24 cellular contexts compared by ENCODE assay signal in the genomic region with DNA sequence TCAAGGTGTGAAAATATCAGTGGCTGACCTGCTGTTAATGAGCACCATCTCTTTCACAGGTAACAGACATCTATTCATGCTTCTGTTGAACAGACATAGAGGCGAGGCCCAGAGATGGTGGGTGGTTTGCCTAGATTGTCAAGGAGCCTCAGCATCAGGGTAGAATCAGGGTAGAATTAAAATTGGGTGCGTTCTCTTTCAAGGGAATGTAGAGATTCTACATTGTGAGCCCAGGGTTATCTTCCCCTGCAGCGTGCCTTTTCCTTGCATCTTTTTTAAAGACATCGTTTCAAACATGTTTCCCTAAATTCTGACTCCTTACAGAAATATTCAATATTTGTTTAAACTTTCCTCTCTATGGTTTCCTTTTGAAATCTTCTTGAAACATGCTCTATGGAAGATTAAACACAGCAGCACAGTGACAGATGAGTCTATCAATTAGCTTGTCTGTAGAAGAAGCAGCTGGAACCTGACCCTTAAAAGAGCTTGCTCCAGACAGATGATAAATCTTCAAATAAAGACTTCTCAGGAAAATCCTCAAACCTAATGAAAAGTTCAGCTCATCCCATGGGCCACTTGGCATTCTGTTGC.
DNase-seq lines count a peak whose midpoint lies in the region; ATAC-seq and TF ChIP-seq lines count a peak whose summit lies in the region.
"Had no signal": no experiment of that assay in that cellular context is flagged by ENCODE, and none has a peak within 500 bp of the region (broad histone marks: within the 10 kb centered on the region; RNA-seq: fewer than 3 reads in every experiment).

No MANE protein-coding gene starts in this region.

- no peaks in the 10 kb centered on the region for H3K9me3 Mint-ChIP-seq in activated T-cell treated with anti-CD3 and anti-CD28 coated beads, Interleukin-2, amount 50 U/mL, for 72 hours
- no peaks in the 10 kb centered on the region for H3K9me3 Mint-ChIP-seq in dendritic cell treated with granulocyte-macrophage colony-stimulating factor and Interleukin-4, amounts not matched to agents 40 ng/mL and 50 ng/mL, for 4 days

- CTCF ChIA-PET in IMR-90 (lab: Yijun Ruan, JAX) = interaction anchor here (1.2 to 1.4 kb wide), 3 partner anchors 12 to 41 kb away, joined by 3 to 4 read pairs (median 3); no protein-coding TSS in a partner anchor

- H3K27me3 Mint-ChIP-seq in activated T-cell treated with anti-CD3 and anti-CD28 coated beads, Interleukin-2, amount 50 U/mL, for 72 hours (ENCODE audit: low read depth) = no peaks in the 10 kb centered on the region
- no peaks in the 10 kb centered on the region for H3K27me3 Mint-ChIP-seq in dendritic cell treated with granulocyte-macrophage colony-stimulating factor and Interleukin-4, amounts not matched to agents 40 ng/mL and 50 ng/mL, for 4 days

- no peaks in the 10 kb centered on the region for H3K79me2 ChIP-seq in trophoblast cell (ENCODE audit: control insufficient read depth, insufficient read depth, low read length, poor library complexity)

- H3K56ac ChIP-seq in IMR-90 (ENCODE audit: extremely low read depth, insufficient read depth, low read length) = peak overlapping the region; percentile 62; the same call in 1 of the 2 replicates

- peaks cover 81% of the 10 kb centered on the region for H3K4me1 Mint-ChIP-seq in activated T-cell treated with anti-CD3 and anti-CD28 coated beads, Interleukin-2, amount 50 U/mL, for 72 hours (ENCODE audit: low read depth)
- peaks cover 59% of the 10 kb centered on the region for H3K4me1 Mint-ChIP-seq in dendritic cell treated with granulocyte-macrophage colony-stimulating factor and Interleukin-4, amounts not matched to agents 40 ng/mL and 50 ng/mL, for 4 days (ENCODE audit: low read depth)

- TF ChIP-seq CTCF in IMR-90 (conservative IDR thresholded peaks at IDR 0.05; ENCODE audit: low read depth, low read length) (no peak), BE2C (IDR thresholded peaks at IDR 0.05; ENCODE audit: low read depth, low read length) (no peak)

- ATAC-seq in activated T-cell treated with anti-CD3 and anti-CD28 coated beads, Interleukin-2, amount 50 U/mL, for 72 hours (replicated peaks in 1 of 2) = no peak
- ATAC-seq in IMR-90 (ENCODE audit: low read depth) = peak; percentile 81

- H3K27me3 ChIP-seq in IMR-90 (ENCODE audit: control insufficient read depth, insufficient read depth, low read length) = no peaks in the 10 kb centered on the region
- no peaks in the 10 kb centered on the region for H3K27me3 ChIP-seq in trophoblast cell (ENCODE audit: insufficient read depth, low read length)
- H3K27me3 ChIP-seq in BE2C = no peaks in the 10 kb centered on the region
- H3K27me3 ChIP-seq: Peyer's patch, SJCRH30 had no signal

- H3K4me2 ChIP-seq in IMR-90 (ENCODE audit: low read depth, low read length) (peak overlapping the region; percentile 67; the same call in 1 of the 2 replicates), trophoblast cell (ENCODE audit: low read length) (no peak overlapping the region)

- DNase-seq in activated T-cell treated with anti-CD3 and anti-CD28 coated beads, Interleukin-2, amount 50 U/mL, for 72 hours = no peak
- DNase-seq in activated T-cell treated with anti-CD3 and anti-CD28 coated beads for 4 hours = no peak
- DNase-seq in IMR-90 = peak; percentile 13
- DNase-seq in trophoblast cell = peak; percentile 60 to 92
- DNase-seq in SK-N-DZ (ENCODE audit: low spot score) = no peak
- no peak for DNase-seq in BE2C
- no peak for DNase-seq in cerebellum (ENCODE audit: low spot score)
- DNase-seq: 8988T, C1 segment of cervical spinal cord, COR-L47, DMS 273 treated with DMSO at 0.1 percent for 48 hours, DMS79 treated with DMSO at 0.1 percent for 48 hours, GM23248, Karpas-422, MV-4-11, NCI-H1694, NCI-H2081, NCI-H2171 treated with DMSO at 0.1 percent for 48 hours, NCI-H524 treated with DMSO at 0.1 percent for 48 hours, NCI-H82, Peyer's patch, SJCRH30 had no signal

- intact Hi-C loops in IMR-90 (cut with micrococcal nuclease) = loop anchor here (5.0 kb wide), 1 partner anchor 44 kb away; no protein-coding TSS in a partner anchor
- intact Hi-C loops in dendritic cell treated with granulocyte-macrophage colony-stimulating factor and Interleukin-4, amounts not matched to agents 40 ng/mL and 50 ng/mL, for 4 days (cut with micrococcal nuclease) = loop anchor here (10.0 kb wide), 1 partner anchor 118 kb away; a partner anchor contains a TSS

- dilution Hi-C loops in IMR-90 (cut with HindIII; ENCODE audit: low sequenced_read_pairs, unreplicated experiment) = no loop called here

- no peak overlapping the region for H2BK120ac ChIP-seq in IMR-90 (ENCODE audit: low read depth, low read length)
- no peak overlapping the region for H2BK120ac ChIP-seq in trophoblast cell (ENCODE audit: insufficient read depth, low read length, poor library complexity)

- H3K79me1 ChIP-seq in IMR-90 (ENCODE audit: low read depth in 1 of 2, low read length in 2 of 2) (no peaks in the 10 kb centered on the region), trophoblast cell (ENCODE audit: low read length) (no peaks in the 10 kb centered on the region)

- no peak overlapping the region for H2AK9ac ChIP-seq in IMR-90 (replicated peaks; ENCODE audit: low read depth, low read length, poor library complexity)

- peak overlapping the region; percentile 18; the same call in 1 of the 2 replicates for H3K23ac ChIP-seq in IMR-90 (ENCODE audit: low read depth, low read length)
- no peak overlapping the region for H3K23ac ChIP-seq in trophoblast cell (ENCODE audit: low read length)

- H3K36me3 Mint-ChIP-seq in activated T-cell treated with anti-CD3 and anti-CD28 coated beads, Interleukin-2, amount 50 U/mL, for 72 hours (ENCODE audit: insufficient read depth in 2 of 2) = no peaks in the 10 kb centered on the region
- H3K36me3 Mint-ChIP-seq in dendritic cell treated with granulocyte-macrophage colony-stimulating factor and Interleukin-4, amounts not matched to agents 40 ng/mL and 50 ng/mL, for 4 days (ENCODE audit: low read depth) = peaks cover 79% of the 10 kb centered on the region

- H3K27ac ChIP-seq in IMR-90 (ENCODE audit: insufficient read depth, low read length) = no peak overlapping the region
- no peak overlapping the region for H3K27ac ChIP-seq in trophoblast cell (ENCODE audit: low read depth, low read length)
- H3K27ac ChIP-seq: GM23248, Peyer's patch, SJCRH30 had no signal

- peaks cover 3% of the 10 kb centered on the region; the same call in 1 of the 2 replicates for H3K9me1 ChIP-seq in IMR-90 (ENCODE audit: insufficient read depth, low read length)

- in situ Hi-C loops in IMR-90 (cut with MboI; ENCODE audit: low sequenced_read_pairs) = no loop called here

- POLR2A ChIA-PET in IMR-90 (lab: Charles Lee; ENCODE audit: unreplicated experiment) = no interaction called here

- TF ChIP-seq POLR2A in IMR-90 (IDR thresholded peaks at IDR 0.05; ENCODE audit: low read depth, low read length) = no peak

- H3K18ac ChIP-seq in IMR-90 (ENCODE audit: low read depth, low read length) = peak overlapping the region; percentile 12
- H3K18ac ChIP-seq in trophoblast cell (ENCODE audit: low read length) = no peak overlapping the region

- no peak overlapping the region for H4K91ac ChIP-seq in IMR-90 (ENCODE audit: insufficient read depth, low read depth, low read length)
- no peak overlapping the region for H4K91ac ChIP-seq in trophoblast cell (ENCODE audit: low read depth, low read length)

- no peak overlapping the region for H4K12ac ChIP-seq in trophoblast cell (ENCODE audit: low read depth, low read length)

- H3K9ac ChIP-seq in IMR-90 (ENCODE audit: low read depth, low read length) (no peak overlapping the region), trophoblast cell (ENCODE audit: low read length) (no peak overlapping the region)
- H3K9ac ChIP-seq: GM23248 had no signal

- no peak for TF ChIP-seq RAD21 in IMR-90 (IDR thresholded peaks at IDR 0.05; ENCODE audit: low read length)

- H3K9me3 ChIP-seq in IMR-90 (ENCODE audit: control insufficient read depth, insufficient read depth, low read length) = no peaks in the 10 kb centered on the region
- no peaks in the 10 kb centered on the region for H3K9me3 ChIP-seq in trophoblast cell (ENCODE audit: insufficient read depth, low read depth, low read length)
- no peaks in the 10 kb centered on the region for H3K9me3 ChIP-seq in BE2C
- H3K9me3 ChIP-seq: HAP-1, Peyer's patch, SJCRH30 had no signal

- H3K14ac ChIP-seq in IMR-90 (replicated peaks; ENCODE audit: low read depth, low read length) (no peak overlapping the region), trophoblast cell (ENCODE audit: low read length) (no peak overlapping the region)

- peak overlapping the region; percentile 31; the same call in 1 of the 2 replicates for H2BK20ac ChIP-seq in IMR-90 (ENCODE audit: low read depth, low read length)

- H4K5ac ChIP-seq in IMR-90 (ENCODE audit: low read depth, low read length) = no peak overlapping the region

- H3K4me3 ChIP-seq in IMR-90 (ENCODE audit: insufficient read depth, low read depth, low read length) (no peak overlapping the region), trophoblast cell (ENCODE audit: low read depth, low read length) (no peak overlapping the region), BE2C (ENCODE audit: low read depth, low read length) (no peak overlapping the region)
- H3K4me3 ChIP-seq: GM23248, HAP-1, Peyer's patch, SJCRH30 had no signal

- no peaks in the 10 kb centered on the region for H3K36me3 ChIP-seq in IMR-90 (ENCODE audit: control insufficient read depth, insufficient read depth, low read length)
- no peaks in the 10 kb centered on the region for H3K36me3 ChIP-seq in trophoblast cell (ENCODE audit: control insufficient read depth in 1 of 2, insufficient read depth in 2 of 2, low read length in 2 of 2)
- no peaks in the 10 kb centered on the region for H3K36me3 ChIP-seq in BE2C
- H3K36me3 ChIP-seq: HAP-1, Peyer's patch, SJCRH30 had no signal

- H3K4me1 ChIP-seq in IMR-90 (ENCODE audit: control insufficient read depth, insufficient read depth, low read length) = peaks cover 6% of the 10 kb centered on the region; the same call in 1 of the 2 replicates
- peaks cover 3 to 4% of the 10 kb centered on the region in 2 experiments for H3K4me1 ChIP-seq in trophoblast cell (ENCODE audit: control insufficient read depth in 1 of 2, insufficient read depth in 2 of 2, low read length in 2 of 2)
- H3K4me1 ChIP-seq in BE2C = no peaks in the 10 kb centered on the region
- H3K4me1 ChIP-seq: HAP-1, Peyer's patch, SJCRH30 had no signal

- H3K27ac Mint-ChIP-seq in activated T-cell treated with anti-CD3 and anti-CD28 coated beads, Interleukin-2, amount 50 U/mL, for 72 hours = peak overlapping the region; percentile 58
- H3K27ac Mint-ChIP-seq in dendritic cell treated with granulocyte-macrophage colony-stimulating factor and Interleukin-4, amounts not matched to agents 40 ng/mL and 50 ng/mL, for 4 days = peak overlapping the region; percentile 83

- H2AFZ ChIP-seq in IMR-90 (replicated peaks; ENCODE audit: low read length, poor library complexity) (no peak overlapping the region), trophoblast cell (ENCODE audit: insufficient read depth, low read length, poor library complexity) (no peak overlapping the region)
- H2AFZ ChIP-seq: GM23248 had no signal

- H3K4ac ChIP-seq in IMR-90 (ENCODE audit: low read depth, low read length) (no peak overlapping the region), trophoblast cell (ENCODE audit: low read depth, low read length) (no peak overlapping the region)

- WGBS in IMR-90 (ENCODE audit: extremely low coverage in 2 of 2, insufficient read length in 1 of 2), 2 experiments = 0% methylated on average over 1 of the region's 4 CpGs; no CpG with 5 or more reads in 1 of the 2 experiments
- WGBS in trophoblast cell (ENCODE audit: extremely low coverage, insufficient coverage, insufficient read length) = no CpG with 5 or more reads among the region's 4 CpGs

- BruUV-seq in IMR-90 (replicated peaks; lab: Mats Ljungman, UMichigan) = no TSS peak

- H4K20me1 ChIP-seq in IMR-90 (ENCODE audit: insufficient read depth, low read length) = no peaks in the 10 kb centered on the region

- H4K8ac ChIP-seq in IMR-90 (ENCODE audit: low read depth in 2 of 2, low read length in 2 of 2) (0 out of 4 replicates have a peak overlapping the region, but pooled peaks of 1 of the 2 experiments have one; percentile 14), trophoblast cell (ENCODE audit: low read depth, low read length) (no peak overlapping the region)

- H3K4me3 Mint-ChIP-seq in activated T-cell treated with anti-CD3 and anti-CD28 coated beads, Interleukin-2, amount 50 U/mL, for 72 hours = no peak overlapping the region
- H3K4me3 Mint-ChIP-seq in dendritic cell treated with granulocyte-macrophage colony-stimulating factor and Interleukin-4, amounts not matched to agents 40 ng/mL and 50 ng/mL, for 4 days = no peak overlapping the region

- H2BK5ac ChIP-seq in IMR-90 (ENCODE audit: low read depth, low read length, poor library complexity, severe bottlenecking) = no peak overlapping the region
- H2BK5ac ChIP-seq in trophoblast cell (ENCODE audit: low read depth, low read length, poor library complexity) = no peak overlapping the region

- H2BK12ac ChIP-seq in trophoblast cell (ENCODE audit: low read length) = no peak overlapping the region

- H2AK5ac ChIP-seq in IMR-90 (ENCODE audit: low read depth, low read length) (peak overlapping the region; percentile 25; the same call in 1 of the 2 replicates), trophoblast cell (ENCODE audit: low read length) (no peak overlapping the region)

- no peak overlapping the region for H2BK15ac ChIP-seq in IMR-90 (ENCODE audit: low read depth, low read length)

Comparison
In these comparisons a context has a peak if more than half of its experiments do, and no peak if none do; other contexts are left out.
1. DNase-seq: peak in IMR-90 (single experiment) and trophoblast cell (2 of 2); none in activated T-cell treated with anti-CD3 and anti-CD28 coated beads, Interleukin-2, amount 50 U/mL, for 72 hours (0 of 2), activated T-cell treated with anti-CD3 and anti-CD28 coated beads for 4 hours (single experiment), SK-N-DZ (single experiment), BE2C (single experiment) and cerebellum (single experiment).